In genomic region chr17:48479014-48479402, GRCh38 we compare ENCODE assay signal across 18 cellular contexts. TPM values are rescaled to one million over a fixed set of nuclear protein-coding genes. Genes with fewer than 3 reads are reported as not detected.
"Had no signal": no experiment of that assay in that cellular context is flagged by ENCODE, and none has a peak within 500 bp of the region (broad histone marks: within the 10 kb centered on the region; RNA-seq: fewer than 3 reads in every experiment).

No MANE protein-coding gene starts in this region.

- H3K27ac Mint-ChIP-seq: activated naive CD4-positive, alpha-beta T cell treated with anti-CD3 and anti-CD28 coated beads, Interleukin-2, amount 10 ng/mL, durations not matched to agents 7 days and 5 days; activated T-helper 17 cell treated with anti-CD3 and anti-CD28 coated beads, Interleukin-2, amount 50 U/mL, for 72 hours; brain; type B pancreatic cell had no signal

- H3K4me3 ChIP-seq: dorsolateral prefrontal cortex had no signal

- H3K27ac ChIP-seq: dorsolateral prefrontal cortex, parathyroid adenoma had no signal

- H3K36me3 Mint-ChIP-seq: activated naive CD4-positive, alpha-beta T cell treated with anti-CD3 and anti-CD28 coated beads, Interleukin-2, amount 10 ng/mL, durations not matched to agents 7 days and 5 days; brain; type B pancreatic cell had no signal

- H3K27me3 Mint-ChIP-seq: activated T-helper 17 cell treated with anti-CD3 and anti-CD28 coated beads, Interleukin-2, amount 50 U/mL, for 72 hours; central memory CD8-positive, alpha-beta T cell had no signal

- DNase-seq: activated CD4-positive, CD25-positive, alpha-beta regulatory T cell; activated CD8-positive, alpha-beta memory T cell treated with anti-CD3 and anti-CD28 coated beads, Interleukin-2, amount 50 U/mL, for 48 hours; amniotic stem cell; dorsolateral prefrontal cortex; hippocampal formation; kidney glomerular epithelial cell; mesendoderm; retina; substantia nigra had no signal

- H3K79me2 ChIP-seq: parathyroid adenoma had no signal

- H2AFZ ChIP-seq: parathyroid adenoma had no signal

- H3K4me1 ChIP-seq: parathyroid adenoma had no signal

- H3K4me3 Mint-ChIP-seq: activated naive CD4-positive, alpha-beta T cell treated with anti-CD3 and anti-CD28 coated beads, Interleukin-2, amount 10 ng/mL, durations not matched to agents 7 days and 5 days; activated T-helper 17 cell treated with anti-CD3 and anti-CD28 coated beads, Interleukin-2, amount 50 U/mL, for 72 hours; brain; central memory CD8-positive, alpha-beta T cell had no signal

- H3K9ac ChIP-seq: parathyroid adenoma had no signal

- H3K9me3 Mint-ChIP-seq: activated naive CD4-positive, alpha-beta T cell treated with anti-CD3 and anti-CD28 coated beads, Interleukin-2, amount 10 ng/mL, durations not matched to agents 7 days and 5 days; activated T-helper 17 cell treated with anti-CD3 and anti-CD28 coated beads, Interleukin-2, amount 50 U/mL, for 72 hours; brain; central memory CD8-positive, alpha-beta T cell; type B pancreatic cell had no signal

- H3K4me1 Mint-ChIP-seq: central memory CD8-positive, alpha-beta T cell had no signal

RNA-seq across cellular contexts. Expression of gene HOXB1, which starts 51.8 kb away (rescaled TPM):
- total RNA-seq: activated T-helper 17 cell treated with anti-CD3 and anti-CD28 coated beads, Interleukin-2, amount 50 U/mL, for 72 hours; dorsolateral prefrontal cortex; liver; skeletal muscle tissue; T-helper 1 cell treated with Interleukin-12 subunit alpha and Interleukin-12 subunit beta and Interleukin-4 antibody, amounts not matched to agents 30 ng/mL and 1 ng/mL, for 36 hours had no signal
- polyA plus RNA-seq: liver had no signal
